In the genomic region with DNA sequence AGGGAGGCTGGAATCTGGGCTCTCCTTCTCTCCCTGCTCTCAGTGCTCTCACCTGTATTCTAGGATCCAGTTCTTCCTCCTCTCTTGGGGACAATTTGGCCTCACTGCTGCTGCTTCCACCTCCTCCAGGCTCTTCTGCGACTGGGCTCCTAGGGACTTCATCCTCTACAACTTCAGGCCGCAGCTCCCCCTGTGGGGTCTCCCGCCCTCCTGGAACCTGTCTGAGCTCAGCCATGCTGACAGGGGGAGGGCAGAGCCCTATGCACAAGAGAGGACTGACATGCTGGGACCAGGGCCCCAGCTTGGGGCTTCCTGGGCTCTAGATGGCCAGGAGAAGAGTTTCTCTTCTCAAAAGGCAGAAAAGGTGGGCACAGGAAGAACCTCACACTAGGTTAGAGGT, we compare ENCODE assay signal across 9 cellular contexts. TPM values are rescaled to one million over a fixed set of nuclear protein-coding genes. Genes with fewer than 3 reads are reported as not detected.
DNase-seq lines count a peak whose midpoint lies in the region; ATAC-seq and TF ChIP-seq lines count a peak whose summit lies in the region.
"Had no signal": no experiment of that assay in that cellular context is flagged by ENCODE, and none has a peak within 500 bp of the region (broad histone marks: within the 10 kb centered on the region; RNA-seq: fewer than 3 reads in every experiment).

No MANE protein-coding gene starts in this region.

- peaks cover 0 to 2% of the 10 kb centered on the region in 2 donors for H3K9me3 Mint-ChIP-seq in activated T-cell treated with anti-CD3 and anti-CD28 coated beads, Interleukin-2, amount 50 U/mL, for 72 hours
- no peaks in the 10 kb centered on the region for H3K9me3 Mint-ChIP-seq in immature natural killer cell

- H3K4me1 Mint-ChIP-seq in activated T-cell treated with anti-CD3 and anti-CD28 coated beads, Interleukin-2, amount 50 U/mL, for 72 hours (ENCODE audit: low read depth), result peaks cover 72% of the 10 kb centered on the region
- peaks cover 65 to 79% of the 10 kb centered on the region in 2 donors for H3K4me1 Mint-ChIP-seq in immature natural killer cell

- peaks cover 45% of the 10 kb centered on the region for H3K36me3 ChIP-seq in HUES48 (ENCODE audit: control insufficient read depth, insufficient read depth, low read length)
- H3K36me3 ChIP-seq in spleen, result peaks cover 0 to 51% (median 16%) of the 10 kb centered on the region in 6 donors

- no peak for DNase-seq in activated T-cell treated with anti-CD3 and anti-CD28 coated beads, Interleukin-2, amount 50 U/mL, for 72 hours
- DNase-seq in immature natural killer cell (no peak), spleen (peak; percentile 80), NCI-H1105 treated with DMSO at 0.1 percent for 48 hours (lab: John Stamatoyannopoulos, UW) (no peak), DMS153 treated with DMSO at 0.1 percent for 48 hours (lab: John Stamatoyannopoulos, UW; ENCODE audit: unreplicated experiment) (no peak)
- DNase-seq in stimulated activated CD4-positive, alpha-beta T cell treated with anti-CD3 and anti-CD28 coated beads, Interleukin-2, amount 100 ng/mL, for 24 hours, result no peak
- DNase-seq: GOT3 had no signal

- H3K27ac ChIP-seq in HUES48 (ENCODE audit: low read depth, low read length) (no peak overlapping the region), spleen (peak overlapping the region in 5 of 8 donors; percentile 96 to 100 (median 99))

- H3K27me3 ChIP-seq in HUES48 (ENCODE audit: control insufficient read depth, insufficient read depth, low read length) (no peaks in the 10 kb centered on the region), spleen (replicated peaks in 1 of 7) (no peaks in the 10 kb centered on the region)

- peaks cover 3% of the 10 kb centered on the region; the same call in 1 of the 2 replicates for H3K4me1 ChIP-seq in HUES48 (ENCODE audit: control insufficient read depth, insufficient read depth, low read length)
- peaks cover 37 to 85% (median 69%) of the 10 kb centered on the region in 6 donors for H3K4me1 ChIP-seq in spleen

- H3K9ac ChIP-seq in HUES48 (ENCODE audit: low read depth, low read length), result no peak overlapping the region

- 79 to 94% (median 88%) methylated on average over 3 of the region's 3 CpGs for WGBS in spleen, 5 donors

- H3K4me3 ChIP-seq in HUES48 (ENCODE audit: low read depth, low read length) (peak overlapping the region; percentile 99), spleen (peak overlapping the region in 7 of 8 donors; percentile 63 to 92 (median 69))

- H3K27me3 Mint-ChIP-seq in activated T-cell treated with anti-CD3 and anti-CD28 coated beads, Interleukin-2, amount 50 U/mL, for 72 hours (ENCODE audit: low read depth), result no peaks in the 10 kb centered on the region
- peaks cover 5 to 11% (median 10%) of the 10 kb centered on the region in 3 donors for H3K27me3 Mint-ChIP-seq in immature natural killer cell (ENCODE audit: low read depth in 3 of 3)

- no peak for TF ChIP-seq POLR2A in spleen (IDR thresholded peaks at IDR 0.05)

- no peak for ATAC-seq in activated T-cell treated with anti-CD3 and anti-CD28 coated beads, Interleukin-2, amount 50 U/mL, for 72 hours (replicated peaks in 1 of 2)
- no peak for ATAC-seq in GM19452 (IDR thresholded peaks at IDR 0.05; ENCODE audit: unreplicated experiment)

- peak overlapping the region; percentile 90 to 99 for H3K4me3 Mint-ChIP-seq in activated T-cell treated with anti-CD3 and anti-CD28 coated beads, Interleukin-2, amount 50 U/mL, for 72 hours
- H3K4me3 Mint-ChIP-seq in immature natural killer cell, result peak overlapping the region; percentile 97 to 100 (median 99)

- no peak overlapping the region for H3K27ac Mint-ChIP-seq in activated T-cell treated with anti-CD3 and anti-CD28 coated beads, Interleukin-2, amount 50 U/mL, for 72 hours
- peak overlapping the region; percentile 85 to 100 (median 98) for H3K27ac Mint-ChIP-seq in immature natural killer cell

- no peak for TF ChIP-seq CTCF in spleen (IDR thresholded peaks at IDR 0.05 in 8 of 11, conservative IDR thresholded peaks at IDR 0.05 in 3 of 11)

- peaks cover 7 to 14% of the 10 kb centered on the region in 2 donors for H3K36me3 Mint-ChIP-seq in activated T-cell treated with anti-CD3 and anti-CD28 coated beads, Interleukin-2, amount 50 U/mL, for 72 hours (ENCODE audit: insufficient read depth in 2 of 2)
- H3K36me3 Mint-ChIP-seq in immature natural killer cell, result peaks cover 0 to 6% (median 0%) of the 10 kb centered on the region in 3 donors

- intact Hi-C loops in spleen (cut with DNase I; ENCODE audit: low total_unique reads), result no loop called here

- H3K9me3 ChIP-seq in HUES48 (ENCODE audit: control insufficient read depth, insufficient read depth, low read length) (no peaks in the 10 kb centered on the region), spleen (no peaks in the 10 kb centered on the region)

RNA-seq across cellular contexts. Expression of gene SH3BP5L, which starts 1.0 kb away (rescaled TPM):
- 10 to 100 TPM; 23.1 to 25.3 TPM for total RNA-seq in activated T-cell treated with anti-CD3 and anti-CD28 coated beads, Interleukin-2, amount 50 U/mL, for 72 hours
- polyA plus RNA-seq in immature natural killer cell (1 to 10 TPM in 2 of 3 donors, under 1 TPM in 1; 0.46 to 5.9 (median 3.2) TPM), spleen (10 to 100 TPM; 10.1 to 23.1 (median 11.3) TPM)
- total RNA-seq in spleen, result 10 to 100 TPM; 29.1 to 43.3 (median 30.7) TPM

RNA-seq across cellular contexts. Expression of gene ZNF672, which starts 13.3 kb away (rescaled TPM):
- 10 to 100 TPM; 42.2 to 47.6 TPM for total RNA-seq in activated T-cell treated with anti-CD3 and anti-CD28 coated beads, Interleukin-2, amount 50 U/mL, for 72 hours
- 10 to 100 TPM; 17.1 to 36.9 (median 29.3) TPM for polyA plus RNA-seq in immature natural killer cell
- 10 to 100 TPM; 32.6 to 43.1 (median 41.3) TPM for total RNA-seq in spleen
- polyA plus RNA-seq in spleen, result 10 to 100 TPM; 13.2 to 19.8 (median 16.6) TPM

RNA-seq across cellular contexts. Expression of gene ZNF692, which starts 34.2 kb away (rescaled TPM):
- 10 to 100 TPM; 42.8 to 57.6 TPM for total RNA-seq in activated T-cell treated with anti-CD3 and anti-CD28 coated beads, Interleukin-2, amount 50 U/mL, for 72 hours
- polyA plus RNA-seq in immature natural killer cell, result 10 to 100 TPM in 1 of 3 donors, 1 to 10 TPM in 2; 5.5 to 11.0 (median 7.7) TPM
- 10 to 100 TPM; 33.5 to 81.1 (median 45.9) TPM for total RNA-seq in spleen
- 100 to 1,000 TPM in 2 of 3 donors, 10 to 100 TPM in 1; 57.1 to 138 (median 125) TPM for polyA plus RNA-seq in spleen
